In genomic region chr1:31694069-31694909, GRCh38 we compare ENCODE assay signal across 24 cellular contexts. TPM values are rescaled to one million over a fixed set of nuclear protein-coding genes. Genes with fewer than 3 reads are reported as not detected.
A peak's percentile ranks its signal among the peaks of the same experiment; 100 is the strongest.
DNase-seq lines count a peak whose midpoint lies in the region; ATAC-seq and TF ChIP-seq lines count a peak whose summit lies in the region.
"Had no signal": no experiment of that assay in that cellular context is flagged by ENCODE, and none has a peak within 500 bp of the region (broad histone marks: within the 10 kb centered on the region; RNA-seq: fewer than 3 reads in every experiment).

No MANE protein-coding gene starts in this region.

- H3K9me3 Mint-ChIP-seq in HFFc6 (no peaks in the 10 kb centered on the region), mesothelial cell of epicardium (no peaks in the 10 kb centered on the region)
- H3K9me3 Mint-ChIP-seq: activated naive CD8-positive, alpha-beta T cell treated with anti-CD3 and anti-CD28 coated beads, Interleukin-2, amount 50 U/mL, for 24 hours; CD4-positive, CD25-positive, alpha-beta regulatory T cell; dendritic cell treated with granulocyte-macrophage colony-stimulating factor and Interleukin-4, amounts not matched to agents 40 ng/mL and 50 ng/mL, for 4 days; neural crest cell had no signal

- H3K4me1 Mint-ChIP-seq in HFFc6 (ENCODE audit: low read depth) (peaks cover 45% of the 10 kb centered on the region), mesothelial cell of epicardium (peaks cover 11% of the 10 kb centered on the region)

- H3K4me1 ChIP-seq in A673 (ENCODE audit: insufficient read depth, low read length, poor library complexity, severe bottlenecking) (no peaks in the 10 kb centered on the region), foreskin keratinocyte (peaks cover 10% of the 10 kb centered on the region)

- no peak for TF ChIP-seq CTCF in A673 (conservative IDR thresholded peaks at IDR 0.05; ENCODE audit: low read depth, low read length)
- TF ChIP-seq CTCF in HFFc6 (IDR thresholded peaks at IDR 0.05): no peak
- TF ChIP-seq CTCF in mesothelial cell of epicardium (IDR thresholded peaks at IDR 0.05; ENCODE audit: unreplicated experiment): no peak
- TF ChIP-seq CTCF in foreskin keratinocyte (conservative IDR thresholded peaks at IDR 0.05): no peak

- peak overlapping the region; percentile 10 for H3K27ac ChIP-seq in A673 (ENCODE audit: low read depth, low read length, poor library complexity, severe bottlenecking)
- H3K27ac ChIP-seq in caudate nucleus (ENCODE audit: low read depth, low read length): peak overlapping the region; percentile 97
- H3K27ac ChIP-seq in foreskin keratinocyte: no peak overlapping the region
- H3K27ac ChIP-seq: SJSA1, WERI-Rb-1 had no signal

- no peaks in the 10 kb centered on the region for H3K27me3 ChIP-seq in A673 (replicated peaks; ENCODE audit: insufficient read depth, low read depth, low read length, poor library complexity)
- no peaks in the 10 kb centered on the region for H3K27me3 ChIP-seq in foreskin keratinocyte
- H3K27me3 ChIP-seq: breast epithelium, SJSA1 had no signal

- no peaks in the 10 kb centered on the region for H3K36me3 ChIP-seq in A673 (ENCODE audit: insufficient read depth, low read length, poor library complexity, severe bottlenecking)
- H3K36me3 ChIP-seq: breast epithelium, WERI-Rb-1 had no signal

- CTCF ChIA-PET in A673 (lab: Charles Lee): interaction anchor here (0.7 kb wide), 1 partner anchor 22 kb away, joined by 3 read pairs; no protein-coding TSS in a partner anchor

- H3K27me3 Mint-ChIP-seq in HFFc6 (ENCODE audit: insufficient read depth) (no peaks in the 10 kb centered on the region; the same call in 1 of the 2 replicates), mesothelial cell of epicardium (ENCODE audit: low read depth) (no peaks in the 10 kb centered on the region)
- H3K27me3 Mint-ChIP-seq: activated naive CD8-positive, alpha-beta T cell treated with anti-CD3 and anti-CD28 coated beads, Interleukin-2, amount 50 U/mL, for 24 hours had no signal

- H3K27ac Mint-ChIP-seq in HFFc6: peak overlapping the region; percentile 60
- H3K27ac Mint-ChIP-seq in mesothelial cell of epicardium: peak overlapping the region; percentile 67
- H3K27ac Mint-ChIP-seq: activated naive CD8-positive, alpha-beta T cell treated with anti-CD3 and anti-CD28 coated beads, Interleukin-2, amount 50 U/mL, for 24 hours; dendritic cell treated with granulocyte-macrophage colony-stimulating factor and Interleukin-4, amounts not matched to agents 40 ng/mL and 50 ng/mL, for 4 days; progenitor cell of endocrine pancreas had no signal

- no peak overlapping the region for H3K4me3 ChIP-seq in A673 (ENCODE audit: low read depth, low read length, poor library complexity, severe bottlenecking)
- H3K4me3 ChIP-seq: breast epithelium, mucosa of descending colon, SJSA1 had no signal

- no peak overlapping the region for H3K4me3 Mint-ChIP-seq in HFFc6
- no peak overlapping the region for H3K4me3 Mint-ChIP-seq in mesothelial cell of epicardium
- H3K4me3 Mint-ChIP-seq: activated naive CD8-positive, alpha-beta T cell treated with anti-CD3 and anti-CD28 coated beads, Interleukin-2, amount 50 U/mL, for 24 hours; CD4-positive, CD25-positive, alpha-beta regulatory T cell; dendritic cell treated with granulocyte-macrophage colony-stimulating factor and Interleukin-4, amounts not matched to agents 40 ng/mL and 50 ng/mL, for 4 days; neural crest cell had no signal

- DNase-seq in A673 (ENCODE audit: low spot score) (peak; percentile 53), HFFc6 (no peak), caudate nucleus (lab: John Stamatoyannopoulos, UW) (peak in 1 of 61 donors; percentile 11), mesothelial cell of epicardium (ENCODE audit: low spot score in 2 of 2, unreplicated experiment in 2 of 2) (no peak), activated T-cell treated with anti-CD3 and anti-CD28 coated beads for 4 hours (no peak), foreskin keratinocyte (no peak)
- DNase-seq: activated CD4-positive, alpha-beta T cell treated with anti-CD3 and anti-CD28 coated beads, Interleukin-2, amount 50 U/mL, for 4 hours; activated CD8-positive, alpha-beta memory T cell treated with anti-CD3 and anti-CD28 coated beads, Interleukin-2, amount 50 U/mL, for 4 hours; activated effector memory CD4-positive, alpha-beta T cell treated with anti-CD3 and anti-CD28 coated beads, Interleukin-2, amount 50 U/mL, for 16 hours; activated naive CD8-positive, alpha-beta T cell treated with anti-CD3 and anti-CD28 coated beads, Interleukin-2, amount 50 U/mL, for 24 hours; CD4-positive, CD25-positive, alpha-beta regulatory T cell; HCEC 1CT; KG1; left ventricle myocardium superior; mucosa of descending colon; T-helper 2 cell; WERI-Rb-1 had no signal

- POLR2A ChIA-PET in A673 (lab: Charles Lee; ENCODE audit: low non-redundant PET): interaction anchor here (0.5 kb wide), 1 partner anchor 14 kb away, joined by 3 read pairs; no protein-coding TSS in a partner anchor

- no TSS peak for BruUV-seq in A673 (replicated peaks; lab: Mats Ljungman, UMichigan)

- intact Hi-C loops in A673 (cut with micrococcal nuclease; ENCODE audit: unreplicated experiment): no loop called here

- no peaks in the 10 kb centered on the region for H3K9me3 ChIP-seq in A673 (ENCODE audit: low read depth, low read length, poor library complexity, severe bottlenecking)
- H3K9me3 ChIP-seq: breast epithelium, mucosa of descending colon, SJSA1 had no signal

- H3K36me3 Mint-ChIP-seq in HFFc6 (ENCODE audit: low read depth) (peaks cover 34% of the 10 kb centered on the region), mesothelial cell of epicardium (peaks cover 19% of the 10 kb centered on the region)
- H3K36me3 Mint-ChIP-seq: CD4-positive, CD25-positive, alpha-beta regulatory T cell had no signal

- ATAC-seq in HG03565 (IDR thresholded peaks at IDR 0.05; ENCODE audit: unreplicated experiment): no peak
- ATAC-seq in GM21390 (IDR thresholded peaks at IDR 0.05; ENCODE audit: unreplicated experiment): no peak
- ATAC-seq in foreskin keratinocyte: no peak
- ATAC-seq: activated naive CD8-positive, alpha-beta T cell treated with anti-CD3 and anti-CD28 coated beads, Interleukin-2, amount 50 U/mL, for 24 hours; mucosa of descending colon had no signal

RNA-seq across cellular contexts. Expression of gene COL16A1, which starts 9.5 kb away (rescaled TPM):
- total RNA-seq in A673 (2021) (26.6 and 35.7 TPM in 2 replicates), mesothelial cell of epicardium (365 to 389 TPM (median 380 TPM) in 3 replicates), foreskin keratinocyte (125 and 133 TPM in 2 replicates)
- 100 to 1,000 TPM in 1 of 6 experiments, 10 to 100 TPM in 5; 74.1 to 100 (median 87.6) TPM for total RNA-seq in HFFc6 (2021; fragmentation: NEBNext Ultra II Directional; extraction: Animal tissue kit (Norgen Biotek cat#: 25700))
- 74.3 and 80.3 TPM in 2 replicates for polyA plus RNA-seq in foreskin keratinocyte
- total RNA-seq: CD4-positive, CD25-positive, alpha-beta regulatory T cell had no signal
- polyA plus RNA-seq: CD4-positive, CD25-positive, alpha-beta regulatory T cell had no signal

RNA-seq across cellular contexts. Expression of gene PEF1, which starts 49.6 kb away (rescaled TPM):
- total RNA-seq in A673 (2021): 56.3 and 57.9 TPM in 2 replicates
- total RNA-seq in HFFc6 (2021; fragmentation: NEBNext Ultra II Directional; extraction: Animal tissue kit (Norgen Biotek cat#: 25700)): 10 to 100 TPM; 65.8 to 81.3 (median 69.3) TPM
- total RNA-seq in mesothelial cell of epicardium: 42.6 to 43.8 TPM (median 43.8 TPM) in 3 replicates
- 94.3 and 95.7 TPM in 2 replicates for total RNA-seq in foreskin keratinocyte
- 105 and 106 TPM in 2 replicates for polyA plus RNA-seq in foreskin keratinocyte
